11 cellular contexts compared by ENCODE assay signal in the genomic region with DNA sequence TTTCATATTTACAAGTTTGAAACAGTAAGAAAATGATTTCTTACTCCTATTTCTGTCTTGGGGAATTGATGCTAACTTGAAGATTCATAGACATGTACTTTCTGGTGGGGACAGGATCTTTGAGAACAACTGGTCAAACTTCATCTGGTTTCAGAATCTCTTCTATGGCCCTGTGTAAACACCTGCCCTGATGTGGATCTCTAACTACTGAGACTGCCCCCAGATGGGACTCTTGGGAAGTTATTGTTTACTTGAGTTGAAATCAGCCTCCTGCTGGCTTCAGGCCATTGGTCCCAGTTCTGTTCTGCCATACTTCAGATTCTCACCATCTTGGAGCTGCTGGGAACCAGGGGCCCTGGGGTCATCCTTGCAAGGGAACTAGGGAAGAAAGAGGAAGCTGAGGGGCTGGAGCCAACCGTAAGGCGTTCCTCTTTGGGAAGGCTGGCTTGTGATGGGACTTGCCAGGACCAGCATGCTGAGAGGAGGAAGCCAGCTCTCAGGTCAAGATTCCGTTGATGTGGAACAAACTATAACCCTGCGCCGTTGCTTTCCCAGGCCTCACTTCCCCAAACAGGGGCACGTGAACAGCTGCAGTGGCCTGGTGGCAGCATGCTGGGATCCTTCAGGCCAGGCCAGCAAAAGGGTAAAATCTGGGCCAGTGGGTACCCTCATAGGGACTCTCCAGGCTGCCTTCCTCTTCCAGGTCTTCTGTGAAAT.
A peak's percentile ranks its signal among the peaks of the same experiment; 100 is the strongest.
DNase-seq lines count a peak whose midpoint lies in the region; ATAC-seq and TF ChIP-seq lines count a peak whose summit lies in the region.
"Had no signal": no experiment of that assay in that cellular context is flagged by ENCODE, and none has a peak within 500 bp of the region (broad histone marks: within the 10 kb centered on the region; RNA-seq: fewer than 3 reads in every experiment).

No MANE protein-coding gene starts in this region.

- 96% methylated on average over 6 of the region's 6 CpGs for WGBS in hepatocyte (ENCODE audit: low lambda C conversion rate, missing lambda C conversion rate)

- H3K9me3 ChIP-seq in Peyer's patch, result no peaks in the 10 kb centered on the region
- no peaks in the 10 kb centered on the region for H3K9me3 ChIP-seq in mucosa of descending colon
- no peaks in the 10 kb centered on the region for H3K9me3 ChIP-seq in hepatocyte (ENCODE audit: low read depth)
- H3K9me3 ChIP-seq: upper lobe of left lung had no signal

- no peaks in the 10 kb centered on the region for H4K20me1 ChIP-seq in hepatocyte (ENCODE audit: insufficient read depth, poor library complexity, severe bottlenecking)

- no peaks in the 10 kb centered on the region for H3K36me3 ChIP-seq in Peyer's patch
- H3K36me3 ChIP-seq in mucosa of descending colon (ENCODE audit: low read depth), result no peaks in the 10 kb centered on the region
- no peaks in the 10 kb centered on the region for H3K36me3 ChIP-seq in hepatocyte (replicated peaks; ENCODE audit: insufficient read depth, low read depth)
- H3K36me3 ChIP-seq: upper lobe of left lung had no signal

- TF ChIP-seq CTCF in GM10266 (IDR thresholded peaks at IDR 0.05; ENCODE audit: control insufficient read depth, insufficient read depth, low read depth, missing control alignments) (peak; percentile 5), Peyer's patch (IDR thresholded peaks at IDR 0.05) (no peak), mucosa of descending colon (IDR thresholded peaks at IDR 0.05) (no peak), type B pancreatic cell (conservative IDR thresholded peaks at IDR 0.05) (no peak), hepatocyte (IDR thresholded peaks at IDR 0.05; ENCODE audit: poor library complexity) (no peak), coronary artery (IDR thresholded peaks at IDR 0.05) (no peak)

- H3K27me3 Mint-ChIP-seq in type B pancreatic cell, result peaks cover 6% of the 10 kb centered on the region

- no peaks in the 10 kb centered on the region for H3K27me3 ChIP-seq in Peyer's patch
- H3K27me3 ChIP-seq in hepatocyte, result no peaks in the 10 kb centered on the region
- H3K27me3 ChIP-seq: upper lobe of left lung had no signal

- peaks cover 16% of the 10 kb centered on the region for H3K4me1 Mint-ChIP-seq in type B pancreatic cell (ENCODE audit: unreplicated experiment)

- H3K4me3 ChIP-seq in Peyer's patch, result no peak overlapping the region
- H3K4me3 ChIP-seq in mucosa of descending colon, result no peak overlapping the region
- no peak overlapping the region for H3K4me3 ChIP-seq in hepatocyte
- no peak overlapping the region for H3K4me3 ChIP-seq in coronary artery
- H3K4me3 ChIP-seq: PC-9, upper lobe of left lung had no signal

- H3K27ac ChIP-seq in Peyer's patch (peak overlapping the region in 2 of 4 donors; percentile 20 to 73), hepatocyte (no peak overlapping the region), coronary artery (peak overlapping the region in 1 of 2 donors; percentile 40)
- H3K27ac ChIP-seq: PC-9 had no signal

- DNase-seq in GM10266 (ENCODE audit: extremely low spot score) (no peak), Peyer's patch (peak in 2 of 3 donors; percentile 68 to 78), mucosa of descending colon (peak in 1 of 3 donors; percentile 27), type B pancreatic cell (ENCODE audit: extremely low spot score, unreplicated experiment) (no peak), hepatocyte (ENCODE audit: low spot score) (no peak), coronary artery (ENCODE audit: low spot score) (no peak)
- DNase-seq in activated effector memory CD4-positive, alpha-beta T cell treated with Interleukin-2 at 50 U/mL for 16 hours, result no peak
- DNase-seq: NCI-H187, PC-9 had no signal

- peak; percentile 31 for ATAC-seq in GM21723 (IDR thresholded peaks at IDR 0.05; ENCODE audit: unreplicated experiment)
- ATAC-seq in mucosa of descending colon, result peak; percentile 56

- no peak overlapping the region for H3K27ac Mint-ChIP-seq in type B pancreatic cell

- intact Hi-C loops in mucosa of descending colon (cut with DNase I, micrococcal nuclease), result no loop called here

- H2AFZ ChIP-seq in hepatocyte, result no peak overlapping the region
- H2AFZ ChIP-seq: PC-9 had no signal

- H3K4me2 ChIP-seq in hepatocyte, result no peak overlapping the region
- H3K4me2 ChIP-seq: PC-9 had no signal

- H3K9me2 ChIP-seq in hepatocyte (replicated peaks; ENCODE audit: insufficient read depth), result no peaks in the 10 kb centered on the region

- H3K36me3 Mint-ChIP-seq in type B pancreatic cell, result no peaks in the 10 kb centered on the region

- no peaks in the 10 kb centered on the region for H3K9me3 Mint-ChIP-seq in type B pancreatic cell

- TF ChIP-seq POLR2A in Peyer's patch (IDR thresholded peaks at IDR 0.05), result no peak

- peaks cover 0 to 5% (median 0%) of the 10 kb centered on the region in 4 donors for H3K4me1 ChIP-seq in Peyer's patch
- no peaks in the 10 kb centered on the region for H3K4me1 ChIP-seq in mucosa of descending colon (ENCODE audit: low read depth)
- no peaks in the 10 kb centered on the region for H3K4me1 ChIP-seq in hepatocyte (ENCODE audit: insufficient read depth)

- H3K4me3 Mint-ChIP-seq in type B pancreatic cell, result no peak overlapping the region

- no peaks in the 10 kb centered on the region for H3K79me2 ChIP-seq in hepatocyte

Comparison
In these comparisons a context has a peak if more than half of its experiments do, and no peak if none do; other contexts are left out.
1. DNase-seq: peak in Peyer's patch (2 of 3); none in GM10266 (single experiment), activated effector memory CD4-positive, alpha-beta T cell treated with Interleukin-2 at 50 U/mL for 16 hours (single experiment), type B pancreatic cell (single experiment), hepatocyte (single experiment) and coronary artery (single experiment).